In genomic region chr6:53290547-53291510, GRCh38 we compare ENCODE assay signal across 14 cellular contexts. TPM values are rescaled to one million over a fixed set of nuclear protein-coding genes. Genes with fewer than 3 reads are reported as not detected.
A peak's percentile ranks its signal among the peaks of the same experiment; 100 is the strongest.
DNase-seq lines count a peak whose midpoint lies in the region; ATAC-seq, FAIRE-seq and TF ChIP-seq lines count a peak whose summit lies in the region.
"Had no signal": no experiment of that assay in that cellular context is flagged by ENCODE, and none has a peak within 500 bp of the region (broad histone marks: within the 10 kb centered on the region; RNA-seq: fewer than 3 reads in every experiment).

No MANE protein-coding gene starts in this region.

- peak overlapping the region; percentile 99 for H3K27ac ChIP-seq in KOPT-K1 (ENCODE audit: low read depth, low read length, poor library complexity, severe bottlenecking)
- H3K27ac ChIP-seq: SJSA1 had no signal

- peaks cover 47% of the 10 kb centered on the region for H3K36me3 Mint-ChIP-seq in activated CD4-positive, alpha-beta T cell treated with anti-CD3 and anti-CD28 coated beads for 36 hours (ENCODE audit: low read depth)
- peaks cover 22% of the 10 kb centered on the region for H3K36me3 Mint-ChIP-seq in natural killer cell treated with Interleukin-12 subunit alpha and Interleukin-12 subunit beta and Interleukin-15 and Interleukin-18, amount 100 ng/mL, for 72 hours
- peaks cover 35% of the 10 kb centered on the region for H3K36me3 Mint-ChIP-seq in type B pancreatic cell

- DNase-seq in activated CD4-positive, alpha-beta T cell treated with anti-CD3 and anti-CD28 coated beads for 36 hours, result peak; percentile 27
- no peak for DNase-seq in activated CD4-positive, alpha-beta T cell treated with anti-CD3 and anti-CD28 coated beads for 1 hour
- DNase-seq in adipocyte (ENCODE audit: low read depth) (no peak), type B pancreatic cell (ENCODE audit: extremely low spot score, unreplicated experiment) (no peak), GM12892 (ENCODE audit: insufficient read length) (no peak), kidney glomerular epithelial cell (lab: John Stamatoyannopoulos, UW) (no peak)
- no peak for DNase-seq in natural killer cell treated with Interleukin-12 subunit alpha and Interleukin-12 subunit beta and Interleukin-15 and Interleukin-18, amount 100 ng/mL, for 72 hours (ENCODE audit: low spot score)
- DNase-seq: EL, foreskin melanocyte, islet precursor cell, NCI-H1048, NCI-H524 treated with DMSO at 0.1 percent for 48 hours had no signal

- POLR2A ChIA-PET in activated CD4-positive, alpha-beta T cell treated with anti-CD3 and anti-CD28 coated beads for 36 hours (lab: Charles Lee), result no interaction called here

- H3K36me3 ChIP-seq in KOPT-K1 (ENCODE audit: insufficient read depth, low read length) (peaks cover 89% of the 10 kb centered on the region), adipocyte (ENCODE audit: control insufficient read depth, insufficient read depth, low read length, severe bottlenecking) (peaks cover 86% of the 10 kb centered on the region)

- no peaks in the 10 kb centered on the region for H3K9me3 Mint-ChIP-seq in activated CD4-positive, alpha-beta T cell treated with anti-CD3 and anti-CD28 coated beads for 36 hours (ENCODE audit: low read depth)
- H3K9me3 Mint-ChIP-seq in natural killer cell treated with Interleukin-12 subunit alpha and Interleukin-12 subunit beta and Interleukin-15 and Interleukin-18, amount 100 ng/mL, for 72 hours, result no peaks in the 10 kb centered on the region
- H3K9me3 Mint-ChIP-seq in type B pancreatic cell, result no peaks in the 10 kb centered on the region

- H3K9me3 ChIP-seq in KOPT-K1 (ENCODE audit: insufficient read depth, low read length, poor library complexity, severe bottlenecking) (no peaks in the 10 kb centered on the region), adipocyte (ENCODE audit: control insufficient read depth, low read length) (no peaks in the 10 kb centered on the region)
- H3K9me3 ChIP-seq: SJSA1 had no signal

- H3K4me1 ChIP-seq in adipocyte (ENCODE audit: control insufficient read depth, insufficient read depth, low read length), result peaks cover 46% of the 10 kb centered on the region
- H3K4me1 ChIP-seq: SJSA1 had no signal

- ATAC-seq in activated CD4-positive, alpha-beta T cell treated with anti-CD3 and anti-CD28 coated beads for 36 hours, result peak; percentile 68
- no peak for ATAC-seq in natural killer cell treated with Interleukin-12 subunit alpha and Interleukin-12 subunit beta and Interleukin-15 and Interleukin-18, amount 100 ng/mL, for 72 hours

- TF ChIP-seq POLR2A in GM12892 (IDR thresholded peaks at IDR 0.05; ENCODE audit: low read depth, low read length), result no peak

- FAIRE-seq in GM12892 (lab: Jason Lieb, UNC), result no peak

- H3K4me3 Mint-ChIP-seq in activated CD4-positive, alpha-beta T cell treated with anti-CD3 and anti-CD28 coated beads for 36 hours, result no peak overlapping the region
- peak overlapping the region; percentile 11 for H3K4me3 Mint-ChIP-seq in natural killer cell treated with Interleukin-12 subunit alpha and Interleukin-12 subunit beta and Interleukin-15 and Interleukin-18, amount 100 ng/mL, for 72 hours
- no peak overlapping the region for H3K4me3 Mint-ChIP-seq in type B pancreatic cell

- peaks cover 65% of the 10 kb centered on the region for H3K4me1 Mint-ChIP-seq in activated CD4-positive, alpha-beta T cell treated with anti-CD3 and anti-CD28 coated beads for 36 hours
- peaks cover 44 to 48% of the 10 kb centered on the region in 2 donors for H3K4me1 Mint-ChIP-seq in natural killer cell treated with Interleukin-12 subunit alpha and Interleukin-12 subunit beta and Interleukin-15 and Interleukin-18, amount 100 ng/mL, for 72 hours (ENCODE audit: low read depth in 2 of 2)
- H3K4me1 Mint-ChIP-seq in type B pancreatic cell (ENCODE audit: unreplicated experiment), result peaks cover 19% of the 10 kb centered on the region

- H3K9ac ChIP-seq in adipocyte (ENCODE audit: low read length), result peak overlapping the region; percentile 34

- H3K4me3 ChIP-seq in adipocyte (ENCODE audit: low read length), result no peak overlapping the region
- H3K4me3 ChIP-seq: SJSA1 had no signal

- H3K27me3 Mint-ChIP-seq in activated CD4-positive, alpha-beta T cell treated with anti-CD3 and anti-CD28 coated beads for 36 hours, result no peaks in the 10 kb centered on the region
- H3K27me3 Mint-ChIP-seq in natural killer cell treated with Interleukin-12 subunit alpha and Interleukin-12 subunit beta and Interleukin-15 and Interleukin-18, amount 100 ng/mL, for 72 hours, result no peaks in the 10 kb centered on the region
- H3K27me3 Mint-ChIP-seq in type B pancreatic cell, result no peaks in the 10 kb centered on the region

- intact Hi-C loops in activated CD4-positive, alpha-beta T cell treated with anti-CD3 and anti-CD28 coated beads for 36 hours (cut with DNase I, micrococcal nuclease), result loop anchor here in 1 of 2 experiments (5.0 kb wide), 2 partner anchors 104 to 121 kb away; no protein-coding TSS in a partner anchor

- no peaks in the 10 kb centered on the region for H3K27me3 ChIP-seq in adipocyte (replicated peaks; ENCODE audit: control insufficient read depth, insufficient read depth, low read length)
- H3K27me3 ChIP-seq: SJSA1 had no signal

- no peak for TF ChIP-seq CTCF in type B pancreatic cell (conservative IDR thresholded peaks at IDR 0.05)

- peak overlapping the region; percentile 81 for H3K27ac Mint-ChIP-seq in activated CD4-positive, alpha-beta T cell treated with anti-CD3 and anti-CD28 coated beads for 36 hours
- H3K27ac Mint-ChIP-seq in natural killer cell treated with Interleukin-12 subunit alpha and Interleukin-12 subunit beta and Interleukin-15 and Interleukin-18, amount 100 ng/mL, for 72 hours, result peak overlapping the region; percentile 63 to 87
- no peak overlapping the region for H3K27ac Mint-ChIP-seq in type B pancreatic cell

- CTCF ChIA-PET in activated CD4-positive, alpha-beta T cell treated with anti-CD3 and anti-CD28 coated beads for 36 hours (lab: Charles Lee), result interaction anchor here (0.7 to 1.8 kb wide), 11 partner anchors 9 to 120 kb away, joined by 3 to 7 read pairs (median 3); no protein-coding TSS in a partner anchor

RNA-seq across cellular contexts. Expression of gene ELOVL5, which starts 57.9 kb away (rescaled TPM):
- total RNA-seq in activated CD4-positive, alpha-beta T cell treated with anti-CD3 and anti-CD28 coated beads for 36 hours, result 100 to 1,000 TPM in 1 of 2 experiments, 10 to 100 TPM in 1; 98.1 to 106 TPM
- total RNA-seq in natural killer cell treated with Interleukin-12 subunit alpha and Interleukin-12 subunit beta and Interleukin-15 and Interleukin-18, amount 100 ng/mL, for 72 hours, result 100 to 1,000 TPM; 130 to 136 TPM
- 66.3 and 103 TPM in 2 replicates for total RNA-seq in type B pancreatic cell (ENCODE audit: low replicate concordance)
- polyA plus RNA-seq in GM12892 (2012; ENCODE audit: missing spikeins), result 89.3 TPM
